Comparison of ENCODE assay signal across 9 cellular contexts in the genomic region with DNA sequence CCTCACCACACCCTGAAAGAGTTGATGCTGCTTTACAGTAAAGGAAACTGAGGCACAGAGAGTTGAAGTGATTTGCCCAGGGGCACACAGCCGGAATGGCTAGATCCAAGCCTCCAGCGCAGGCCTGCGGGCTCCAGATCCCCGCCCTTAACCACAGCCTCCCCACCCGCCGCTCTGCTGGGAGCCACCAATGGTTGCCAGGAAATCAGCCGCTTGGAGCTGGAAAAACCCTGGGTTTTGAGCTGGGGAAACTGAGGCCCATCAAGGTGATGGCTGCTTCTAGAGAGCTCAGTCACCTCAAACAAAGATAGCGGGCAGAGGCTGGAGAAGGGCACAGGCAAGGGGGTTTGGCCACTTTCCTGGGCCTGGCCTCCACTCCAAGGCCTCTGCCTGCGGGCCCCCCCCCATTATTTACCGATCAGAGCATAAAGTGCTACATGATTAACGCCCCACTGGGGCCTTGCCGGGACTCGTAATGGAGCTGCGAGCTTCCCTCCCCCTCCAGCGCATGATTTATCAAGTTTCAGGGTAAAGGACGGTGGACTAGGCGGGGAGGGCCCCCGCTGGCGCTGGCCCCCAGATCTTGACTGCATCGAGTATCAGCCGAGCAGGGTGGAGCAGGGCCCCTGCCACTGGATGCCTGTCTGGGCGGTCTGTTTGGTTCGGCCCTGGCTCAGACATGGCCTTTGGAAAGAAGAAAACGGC. TPM values are rescaled to one million over a fixed set of nuclear protein-coding genes. Genes with fewer than 3 reads are reported as not detected.
DNase-seq lines count a peak whose midpoint lies in the region; ATAC-seq and TF ChIP-seq lines count a peak whose summit lies in the region.
"Had no signal": no experiment of that assay in that cellular context is flagged by ENCODE, and none has a peak within 500 bp of the region (broad histone marks: within the 10 kb centered on the region; RNA-seq: fewer than 3 reads in every experiment).

No MANE protein-coding gene starts in this region.

- peak overlapping the region; percentile 58 for H3K4me2 ChIP-seq in hepatocyte

- 66% methylated on average over 24 of the region's 24 CpGs for WGBS in hepatocyte (ENCODE audit: low lambda C conversion rate, missing lambda C conversion rate)
- WGBS in spleen, 5 donors, result 33 to 51% (median 46%) methylated on average over 13 to 24 of the region's 24 CpGs

- H3K27ac Mint-ChIP-seq in HFFc6 (peak overlapping the region; percentile 97), Calu3 (ENCODE audit: unreplicated experiment) (no peak overlapping the region)

- H3K4me3 ChIP-seq in ascending aorta, result peak overlapping the region in 1 of 2 donors; percentile 45
- no peak overlapping the region for H3K4me3 ChIP-seq in hepatocyte
- H3K4me3 ChIP-seq in spleen, result peak overlapping the region in 2 of 8 donors; percentile 8 to 28

- H3K4me3 Mint-ChIP-seq in HFFc6, result peak overlapping the region; percentile 74
- H3K4me3 Mint-ChIP-seq in Calu3 (ENCODE audit: low read depth, unreplicated experiment), result no peak overlapping the region

- no peaks in the 10 kb centered on the region for H3K9me2 ChIP-seq in hepatocyte (replicated peaks; ENCODE audit: insufficient read depth)

- H3K27me3 Mint-ChIP-seq in HFFc6 (ENCODE audit: insufficient read depth) (no peaks in the 10 kb centered on the region; the same call in 1 of the 2 replicates), Calu3 (ENCODE audit: unreplicated experiment) (peaks cover 18% of the 10 kb centered on the region)

- TF ChIP-seq POLR2A in spleen (IDR thresholded peaks at IDR 0.05), result no peak

- no TSS peak for BruUV-seq in Calu3 (replicated peaks; lab: Mats Ljungman, UMichigan)

- intact Hi-C loops in ascending aorta (cut with DNase I), result loop anchor here (2.0 kb wide), 1 partner anchor 38 kb away; no protein-coding TSS in a partner anchor
- intact Hi-C loops in spleen (cut with DNase I; ENCODE audit: low total_unique reads), result no loop called here
- intact Hi-C loops in Calu3 (cut with micrococcal nuclease; ENCODE audit: unreplicated experiment), result no loop called here

- H3K9me3 ChIP-seq in ascending aorta (no peaks in the 10 kb centered on the region), hepatocyte (ENCODE audit: low read depth) (no peaks in the 10 kb centered on the region), spleen (no peaks in the 10 kb centered on the region)

- H3K79me2 ChIP-seq in hepatocyte, result peaks cover 15% of the 10 kb centered on the region

- H3K27me3 ChIP-seq in ascending aorta (no peaks in the 10 kb centered on the region), hepatocyte (no peaks in the 10 kb centered on the region), spleen (replicated peaks in 1 of 7) (no peaks in the 10 kb centered on the region)

- no peaks in the 10 kb centered on the region for H3K9me3 Mint-ChIP-seq in HFFc6
- H3K9me3 Mint-ChIP-seq in Calu3 (ENCODE audit: low read depth, unreplicated experiment), result no peaks in the 10 kb centered on the region

- no peak for ATAC-seq in GM18517 (IDR thresholded peaks at IDR 0.05; ENCODE audit: unreplicated experiment)

- H2AFZ ChIP-seq in hepatocyte, result no peak overlapping the region

- H3K4me1 Mint-ChIP-seq in HFFc6 (ENCODE audit: low read depth), result peaks cover 79% of the 10 kb centered on the region
- H3K4me1 Mint-ChIP-seq in Calu3 (ENCODE audit: low read depth, unreplicated experiment), result no peaks in the 10 kb centered on the region

- no peaks in the 10 kb centered on the region for H4K20me1 ChIP-seq in hepatocyte (ENCODE audit: insufficient read depth, poor library complexity, severe bottlenecking)

- CTCF ChIA-PET in Calu3 (lab: Charles Lee), result no interaction called here

- H3K27ac ChIP-seq in ascending aorta (peak overlapping the region; percentile 89 to 92), hepatocyte (peak overlapping the region; percentile 88), spleen (peak overlapping the region; percentile 66 to 91 (median 86))

- H3K36me3 ChIP-seq in ascending aorta (no peaks in the 10 kb centered on the region), hepatocyte (replicated peaks; ENCODE audit: insufficient read depth, low read depth) (no peaks in the 10 kb centered on the region), spleen (no peaks in the 10 kb centered on the region)

- no peak for DNase-seq in HFFc6
- no peak for DNase-seq in ascending aorta (ENCODE audit: low spot score in 2 of 2)
- DNase-seq in hepatocyte (ENCODE audit: low spot score), result no peak
- no peak for DNase-seq in spleen
- no peak for DNase-seq in NCI-H524 treated with DMSO at 0.1 percent for 48 hours (lab: John Stamatoyannopoulos, UW)
- DNase-seq in Calu3, result no peak
- DNase-seq in GM10266 (ENCODE audit: extremely low spot score), result no peak

- H3K4me1 ChIP-seq in ascending aorta (peaks cover 53 to 83% of the 10 kb centered on the region in 2 donors), hepatocyte (ENCODE audit: insufficient read depth) (peaks cover 57% of the 10 kb centered on the region), spleen (peaks cover 77 to 100% (median 99%) of the 10 kb centered on the region in 6 donors)

- TF ChIP-seq CTCF in HFFc6 (IDR thresholded peaks at IDR 0.05), result no peak
- no peak for TF ChIP-seq CTCF in ascending aorta (IDR thresholded peaks at IDR 0.05)
- TF ChIP-seq CTCF in hepatocyte (IDR thresholded peaks at IDR 0.05; ENCODE audit: poor library complexity), result no peak
- no peak for TF ChIP-seq CTCF in spleen (IDR thresholded peaks at IDR 0.05 in 8 of 11, conservative IDR thresholded peaks at IDR 0.05 in 3 of 11)
- no peak for TF ChIP-seq CTCF in Calu3 (IDR thresholded peaks at IDR 0.05; ENCODE audit: unreplicated experiment)
- no peak for TF ChIP-seq CTCF in GM10266 (IDR thresholded peaks at IDR 0.05; ENCODE audit: control insufficient read depth, insufficient read depth, low read depth, missing control alignments)

- H3K36me3 Mint-ChIP-seq in HFFc6 (ENCODE audit: low read depth) (peaks cover 4% of the 10 kb centered on the region; the same call in 1 of the 2 replicates), Calu3 (ENCODE audit: insufficient read depth, unreplicated experiment) (peaks cover 4% of the 10 kb centered on the region)

RNA-seq across cellular contexts. Expression of gene PLXND1, which starts 9.2 kb away (rescaled TPM):
- 100 to 1,000 TPM in 5 of 6 experiments, 10 to 100 TPM in 1; 86.7 to 118 (median 108) TPM for total RNA-seq in HFFc6 (2021; fragmentation: NEBNext Ultra II Directional; extraction: Animal tissue kit (Norgen Biotek cat#: 25700))
- 407 TPM for total RNA-seq in ascending aorta
- 22.0 and 45.3 TPM in 2 replicates for total RNA-seq in hepatocyte
- polyA plus RNA-seq in hepatocyte, result 24.9 and 36.3 TPM in 2 replicates
- 100 to 1,000 TPM; 121 to 238 (median 170) TPM for total RNA-seq in spleen
- 10 to 100 TPM; 44.4 to 97.9 (median 79.2) TPM for polyA plus RNA-seq in spleen
- total RNA-seq in Calu3 (2022), result 16.3 and 22.0 TPM in 2 replicates

RNA-seq across cellular contexts. Expression of gene H1-8, which starts 54.3 kb away (rescaled TPM):
- not detected for total RNA-seq in HFFc6 (2021; fragmentation: NEBNext Ultra II Directional; extraction: Animal tissue kit (Norgen Biotek cat#: 25700))
- total RNA-seq in ascending aorta, result not detected
- not detected in 2 replicates for total RNA-seq in hepatocyte
- not detected in 2 replicates for polyA plus RNA-seq in hepatocyte
- not detected for total RNA-seq in spleen
- not detected for polyA plus RNA-seq in spleen
- total RNA-seq in Calu3 (2022), result not detected in 2 replicates
- total RNA-seq: glomerular endothelial cell had no signal
